In genomic region chr3:16427309-16427965, GRCh38 we compare ENCODE assay signal across 11 cellular contexts.
DNase-seq lines count a peak whose midpoint lies in the region; TF ChIP-seq lines count a peak whose summit lies in the region.
"Had no signal": no experiment of that assay in that cellular context is flagged by ENCODE, and none has a peak within 500 bp of the region (broad histone marks: within the 10 kb centered on the region; RNA-seq: fewer than 3 reads in every experiment).

No MANE protein-coding gene starts in this region.

- no peaks in the 10 kb centered on the region for H3K36me3 Mint-ChIP-seq in MCF 10A (ENCODE audit: insufficient read depth, unreplicated experiment)

- DNase-seq in LHCN-M2 (ENCODE audit: low read depth) (peak; percentile 89), MCF 10A (ENCODE audit: unreplicated experiment) (peak; percentile 76), kidney tubule cell (ENCODE audit: low spot score) (peak; percentile 41), NCI-H446 treated with DMSO at 0.1 percent for 48 hours (lab: John Stamatoyannopoulos, UW) (no peak), RWPE1 (ENCODE audit: low spot score) (no peak), NCI-H1436 (lab: John Stamatoyannopoulos, UW) (no peak), inferior parietal cortex (ENCODE audit: extremely low spot score) (no peak)
- DNase-seq: activated CD4-positive, CD25-positive, alpha-beta regulatory T cell treated with anti-CD3 and anti-CD28 coated beads, Interleukin-2, amount 50 U/mL, for 72 hours; NCI-H2171; retina had no signal

- no peak overlapping the region for H3K4me3 ChIP-seq in thymus (ENCODE audit: low read length)

- intact Hi-C loops in MCF 10A (cut with micrococcal nuclease), result no loop called here

- CTCF ChIA-PET in MCF 10A (lab: Yijun Ruan, JAX) (interaction anchor here (0.7 to 0.9 kb wide), 3 partner anchors 85 to 460 kb away, joined by 3 to 4 read pairs (median 3); no protein-coding TSS in a partner anchor), RWPE1 (lab: Yijun Ruan, JAX) (interaction anchor here (0.6 kb wide), 1 partner anchor 48 kb away, joined by 3 read pairs; no protein-coding TSS in a partner anchor)

- no peaks in the 10 kb centered on the region for H3K27me3 ChIP-seq in thymus (ENCODE audit: control insufficient read depth, insufficient read depth)

- BruUV-seq in MCF 10A (replicated peaks; lab: Mats Ljungman, UMichigan), result no TSS peak

- no peak overlapping the region for H3K4me3 Mint-ChIP-seq in MCF 10A (ENCODE audit: unreplicated experiment)

- 96% methylated on average over 5 of the region's 5 CpGs for WGBS in thymus

- H3K4me1 Mint-ChIP-seq in MCF 10A (ENCODE audit: insufficient read depth, unreplicated experiment), result peaks cover 15% of the 10 kb centered on the region

- H3K36me3 ChIP-seq in thymus (ENCODE audit: control insufficient read depth, insufficient read depth), result peaks cover 33% of the 10 kb centered on the region

- TF ChIP-seq CTCF in MCF 10A (IDR thresholded peaks at IDR 0.05; ENCODE audit: unreplicated experiment), result no peak
- TF ChIP-seq CTCF in RWPE1 (conservative IDR thresholded peaks at IDR 0.05; ENCODE audit: low read depth), result no peak

- H3K9me3 ChIP-seq in thymus (ENCODE audit: control insufficient read depth), result no peaks in the 10 kb centered on the region

- H3K27ac Mint-ChIP-seq in MCF 10A (ENCODE audit: low read depth, unreplicated experiment), result no peak overlapping the region

- POLR2A ChIA-PET in MCF 10A (lab: Yijun Ruan, JAX), result interaction anchor here (1.2 kb wide), 1 partner anchor 9 kb away, joined by 3 read pairs; no protein-coding TSS in a partner anchor
- POLR2A ChIA-PET in RWPE1 (lab: Yijun Ruan, JAX; ENCODE audit: low non-redundant PET), result no interaction called here

- no peaks in the 10 kb centered on the region for H3K4me1 ChIP-seq in thymus (ENCODE audit: control insufficient read depth, insufficient read depth, low read length)

- H3K27me3 Mint-ChIP-seq in MCF 10A (ENCODE audit: insufficient read depth, unreplicated experiment), result no peaks in the 10 kb centered on the region

- H3K27ac ChIP-seq in thymus (ENCODE audit: low read depth), result peak overlapping the region; percentile 3
- no peak overlapping the region for H3K27ac ChIP-seq in RWPE1

- H3K9me3 Mint-ChIP-seq in MCF 10A (ENCODE audit: unreplicated experiment), result no peaks in the 10 kb centered on the region

Comparison
In these comparisons a context has a peak if more than half of its experiments do, and no peak if none do; other contexts are left out.
1. DNase-seq: peak in LHCN-M2 (single experiment), MCF 10A (single experiment) and kidney tubule cell (single experiment); none in NCI-H446 treated with DMSO at 0.1 percent for 48 hours (single experiment), RWPE1 (single experiment), NCI-H1436 (single experiment) and inferior parietal cortex (single experiment).